In genomic region chr11:34072831-34073230, GRCh38 we compare ENCODE assay signal across 23 cellular contexts.
"Had no signal": no experiment of that assay in that cellular context is flagged by ENCODE, and none has a peak within 500 bp of the region (broad histone marks: within the 10 kb centered on the region; RNA-seq: fewer than 3 reads in every experiment).

No MANE protein-coding gene starts in this region.

- ATAC-seq: activated naive CD4-positive, alpha-beta T cell treated with anti-CD3 and anti-CD28 coated beads, Interleukin-2, amount 50 U/mL, for 72 hours; body of pancreas; psoas muscle; right cardiac atrium; stimulated activated naive CD8-positive, alpha-beta T cell treated with anti-CD3 and anti-CD28 coated beads, Interleukin-15, amount 100 ng/mL, for 72 hours had no signal

- FAIRE-seq: frontal cortex, keratinocyte had no signal

- H3K27ac ChIP-seq: body of pancreas, coronary artery, left ventricle myocardium inferior, ovary, psoas muscle, testis had no signal

- H3K36me3 ChIP-seq: ovary had no signal

- H3K4me3 ChIP-seq: body of pancreas, coronary artery, left ventricle myocardium inferior, ovary, psoas muscle, testis had no signal

- DNase-seq: activated CD4-positive, alpha-beta T cell treated with anti-CD3 and anti-CD28 coated beads, Interleukin-2, amount 10 ng/mL, durations not matched to agents 24 days and 14 days; activated CD4-positive, CD25-positive, alpha-beta regulatory T cell; activated CD8-positive, alpha-beta memory T cell treated with anti-CD3 and anti-CD28 coated beads for 24 hours; activated CD8-positive, alpha-beta memory T cell treated with anti-CD3 and anti-CD28 coated beads, Interleukin-2, amount 50 U/mL, for 48 hours; activated effector memory CD4-positive, alpha-beta T cell treated with anti-CD3 and anti-CD28 coated beads, Interleukin-2, amount 50 U/mL, for 16 hours; activated T-cell treated with anti-CD3 and anti-CD28 coated beads, Interleukin-2, amount 50 U/mL, for 48 hours; amygdala; body of pancreas; central memory CD4-positive, alpha-beta T cell; erythroblast; hypothalamus; left ventricle myocardium inferior; naive B cell; ovary; psoas muscle; right cardiac atrium; stimulated activated CD4-positive, alpha-beta T cell treated with anti-CD3 and anti-CD28 coated beads, Interleukin-4, amount 100 ng/mL, for 1 hour; stimulated activated naive CD8-positive, alpha-beta T cell treated with anti-CD3 and anti-CD28 coated beads, Interleukin-15, amount 100 ng/mL, for 72 hours; testis had no signal

- H3K27me3 ChIP-seq: body of pancreas, ovary, testis had no signal

- H3K9me3 ChIP-seq: body of pancreas, left ventricle myocardium inferior, ovary, psoas muscle, testis had no signal
